ENCODE assay signal across 8 cellular contexts in genomic region chr3:185253645-185254410, GRCh38. TPM values are rescaled to one million over a fixed set of nuclear protein-coding genes. Genes with fewer than 3 reads are reported as not detected.
DNase-seq lines count a peak whose midpoint lies in the region; ATAC-seq and TF ChIP-seq lines count a peak whose summit lies in the region.

TSS of gene EHHADH (minus strand) at chr3:185254049. CDS start at chr3:185254022, 27 bp downstream.

- no peak within 1 kb of the TSS for H3K27ac ChIP-seq in CD4-positive, CD25-positive, alpha-beta regulatory T cell (ENCODE audit: insufficient read depth, low read length, poor library complexity, severe bottlenecking)
- H3K27ac ChIP-seq in gastrocnemius medialis, result peak within 1 kb of the TSS in 3 of 4 donors; percentile 16 to 66 (median 58)

- peak; percentile 10 to 47 (median 22) for DNase-seq in CD4-positive, CD25-positive, alpha-beta regulatory T cell
- DNase-seq in M059J (ENCODE audit: low read depth) (peak; percentile 61), T-helper 17 cell (peak; percentile 10 to 36 (median 17)), astrocyte of the cerebellum (ENCODE audit: low read depth) (no peak), hippocampal formation (lab: John Stamatoyannopoulos, UW) (peak; percentile 9 to 33), gastrocnemius medialis (peak; percentile 18 to 27), OCI-M2 (lab: John Stamatoyannopoulos, UW; ENCODE audit: unreplicated experiment) (no peak)

- H3K9me3 Mint-ChIP-seq in CD4-positive, CD25-positive, alpha-beta regulatory T cell, result peaks cover 0 to 9% (median 5%) of the 10 kb centered on the region in 7 donors

- H3K36me3 Mint-ChIP-seq in CD4-positive, CD25-positive, alpha-beta regulatory T cell, result peaks cover 3% of the 10 kb centered on the region
- no peaks in the 10 kb centered on the region for H3K36me3 Mint-ChIP-seq in T-helper 17 cell (ENCODE audit: low read depth)

- H3K27me3 ChIP-seq in CD4-positive, CD25-positive, alpha-beta regulatory T cell (ENCODE audit: control insufficient read depth, insufficient read depth, low read length), result peaks cover 9% of the 10 kb centered on the region
- peaks cover 0 to 4% (median 3%) of the 10 kb centered on the region in 3 donors for H3K27me3 ChIP-seq in gastrocnemius medialis

- peak within 1 kb of the TSS; percentile 46 to 83 (median 70) for H3K4me3 Mint-ChIP-seq in CD4-positive, CD25-positive, alpha-beta regulatory T cell
- H3K4me3 Mint-ChIP-seq in T-helper 17 cell, result peak within 1 kb of the TSS; percentile 79

- intact Hi-C loops in gastrocnemius medialis (cut with DNase I; ENCODE audit: low total_unique reads), result no loop called here

- no peaks in the 10 kb centered on the region for H3K4me1 ChIP-seq in CD4-positive, CD25-positive, alpha-beta regulatory T cell (ENCODE audit: control insufficient read depth, insufficient read depth, low read length, poor library complexity, severe bottlenecking)
- no peaks in the 10 kb centered on the region for H3K4me1 ChIP-seq in gastrocnemius medialis

- TF ChIP-seq CTCF in astrocyte of the cerebellum (IDR thresholded peaks at IDR 0.05; ENCODE audit: low read depth, low read length, missing control alignments) (no peak), gastrocnemius medialis (IDR thresholded peaks at IDR 0.05 in 4 of 5, conservative IDR thresholded peaks at IDR 0.05 in 1 of 5) (no peak)

- peak within 1 kb of the TSS in 1 of 3 donors; percentile 48 for H3K27ac Mint-ChIP-seq in CD4-positive, CD25-positive, alpha-beta regulatory T cell
- no peak within 1 kb of the TSS for H3K27ac Mint-ChIP-seq in T-helper 17 cell

- ATAC-seq in CD4-positive, CD25-positive, alpha-beta regulatory T cell (ENCODE audit: low read depth in 2 of 2), result peak; percentile 75
- ATAC-seq in GM21367 (IDR thresholded peaks at IDR 0.05; ENCODE audit: unreplicated experiment) (peak; percentile 64), T-helper 17 cell (peak; percentile 95), gastrocnemius medialis (peak; percentile 46 to 54)

- peak within 1 kb of the TSS; percentile 57 for H3K4me3 ChIP-seq in CD4-positive, CD25-positive, alpha-beta regulatory T cell (ENCODE audit: low read depth, low read length)
- H3K4me3 ChIP-seq in astrocyte of the cerebellum (ENCODE audit: low read depth, low read length) (peak within 1 kb of the TSS; percentile 54), gastrocnemius medialis (peak within 1 kb of the TSS; percentile 58 to 83 (median 62))

- peaks cover 38% of the 10 kb centered on the region for H3K27me3 Mint-ChIP-seq in CD4-positive, CD25-positive, alpha-beta regulatory T cell
- peaks cover 4% of the 10 kb centered on the region for H3K27me3 Mint-ChIP-seq in T-helper 17 cell

- no peak for TF ChIP-seq POLR2A in gastrocnemius medialis (IDR thresholded peaks at IDR 0.05)

- H3K4me1 Mint-ChIP-seq in CD4-positive, CD25-positive, alpha-beta regulatory T cell, result peaks cover 0 to 7% (median 2%) of the 10 kb centered on the region in 4 donors
- H3K4me1 Mint-ChIP-seq in T-helper 17 cell, result no peaks in the 10 kb centered on the region

- H3K9me3 ChIP-seq in CD4-positive, CD25-positive, alpha-beta regulatory T cell (ENCODE audit: control insufficient read depth in 2 of 2, low read length in 2 of 2), result peaks cover 5 to 13% of the 10 kb centered on the region in 2 experiments
- H3K9me3 ChIP-seq in T-helper 17 cell (ENCODE audit: control insufficient read depth, low read length, poor library complexity, severe bottlenecking), result no peaks in the 10 kb centered on the region
- no peaks in the 10 kb centered on the region for H3K9me3 ChIP-seq in gastrocnemius medialis

- in situ Hi-C loops in astrocyte of the cerebellum (cut with HindIII; ENCODE audit: low sequenced_read_pairs), result no loop called here
- in situ Hi-C loops in gastrocnemius medialis (cut with MboI; ENCODE audit: low sequenced_read_pairs in 4 of 4), result no loop called here

- H3K36me3 ChIP-seq in CD4-positive, CD25-positive, alpha-beta regulatory T cell (ENCODE audit: control insufficient read depth, insufficient read depth, low read length), result no peaks in the 10 kb centered on the region
- no peaks in the 10 kb centered on the region for H3K36me3 ChIP-seq in gastrocnemius medialis

RNA-seq across cellular contexts. Expression of gene EHHADH, which starts in this region (rescaled TPM):
- total RNA-seq in CD4-positive, CD25-positive, alpha-beta regulatory T cell, result 0.30 TPM
- under 1 TPM; 0.34 to 0.86 (median 0.63) TPM for polyA plus RNA-seq in CD4-positive, CD25-positive, alpha-beta regulatory T cell
- total RNA-seq in M059J (2014; rRNA removed; shearing (Covaris generic)), result 4.5 and 10.4 TPM in 2 replicates
- total RNA-seq in T-helper 17 cell (1 to 10 TPM in 1 of 2 donors, under 1 TPM in 1; 0.90 to 1.1 TPM), gastrocnemius medialis (1 to 10 TPM; 1.4 to 3.4 (median 1.7) TPM)

Comparison
In these comparisons a context has a peak if more than half of its experiments do, and no peak if none do; other contexts are left out.
1. Peak in DNase-seq, ATAC-seq and H3K4me3 ChIP-seq in CD4-positive, CD25-positive, alpha-beta regulatory T cell; RNA of the gene not detected or under 1 TPM.
2. DNase-seq: peak in M059J (single experiment), T-helper 17 cell (3 of 3), hippocampal formation (2 of 2) and gastrocnemius medialis (2 of 2); none in astrocyte of the cerebellum (single experiment) and OCI-M2 (single experiment).
3. Peak in every context shown above with its lines, with median percentiles within 50 percentile points of each other: ATAC-seq and H3K4me3 ChIP-seq.